1 cellular context compared by ENCODE assay signal in the genomic region with DNA sequence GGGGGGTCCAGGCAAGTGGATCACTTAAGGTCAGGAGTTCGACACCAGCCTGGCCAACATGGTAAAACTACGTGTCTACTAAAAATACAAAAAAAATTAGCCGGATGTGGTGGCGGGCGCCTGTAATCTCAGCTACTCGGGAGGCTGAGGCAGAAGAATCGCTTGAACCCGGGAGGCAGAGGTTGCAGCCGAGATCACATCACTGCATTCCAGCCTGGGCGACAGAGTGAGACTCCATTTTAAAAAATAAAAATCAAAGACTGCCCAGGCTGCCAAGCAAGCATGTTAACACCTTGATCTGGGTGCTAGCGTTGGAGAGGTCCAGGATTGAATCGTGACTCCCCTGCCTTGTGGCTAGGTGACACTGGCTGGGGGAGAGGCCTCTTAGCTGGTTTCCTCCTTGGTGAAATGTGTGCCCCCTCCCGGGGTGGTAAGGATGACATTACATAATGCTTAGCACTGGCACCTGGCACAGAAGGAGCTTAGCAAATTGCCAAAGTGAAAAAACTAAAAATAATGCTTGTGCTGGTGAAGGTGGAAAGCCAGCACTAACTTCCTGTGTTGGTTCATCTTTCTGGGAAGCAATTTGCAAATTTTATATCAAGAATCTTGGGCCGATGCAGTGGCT.
TF ChIP-seq lines count a peak whose summit lies in the region.

No MANE protein-coding gene starts in this region.

TF ChIP-seq in endothelial cell of umbilical vein, 7 proteins besides CTCF, POLR2A, EP300 and RAD21:
- TF ChIP-seq EZH2 (IDR thresholded peaks at IDR 0.05; ENCODE audit: borderline replicate concordance, low read depth, low read length, severe bottlenecking) (no peak), MYC (IDR thresholded peaks at IDR 0.05; ENCODE audit: low read depth, low read length) (no peak), MAX (IDR thresholded peaks at IDR 0.05; ENCODE audit: insufficient read depth, insufficient read length) (no peak), POLR2AphosphoS5 (IDR thresholded peaks at IDR 0.05; ENCODE audit: insufficient read depth, low read depth, low read length) (no peak), FOS (IDR thresholded peaks at IDR 0.05; ENCODE audit: borderline replicate concordance, insufficient read depth, low read length) (no peak), GATA2 (IDR thresholded peaks at IDR 0.05; ENCODE audit: insufficient read depth, insufficient read length, low read depth, low read length) (no peak), JUN (IDR thresholded peaks at IDR 0.05; ENCODE audit: borderline replicate concordance, insufficient read depth, insufficient read length, low read depth) (no peak)
TF ChIP-seq in endothelial cell of umbilical vein: peak in this region for 0.
